8 cellular contexts compared by ENCODE assay signal in the genomic region with DNA sequence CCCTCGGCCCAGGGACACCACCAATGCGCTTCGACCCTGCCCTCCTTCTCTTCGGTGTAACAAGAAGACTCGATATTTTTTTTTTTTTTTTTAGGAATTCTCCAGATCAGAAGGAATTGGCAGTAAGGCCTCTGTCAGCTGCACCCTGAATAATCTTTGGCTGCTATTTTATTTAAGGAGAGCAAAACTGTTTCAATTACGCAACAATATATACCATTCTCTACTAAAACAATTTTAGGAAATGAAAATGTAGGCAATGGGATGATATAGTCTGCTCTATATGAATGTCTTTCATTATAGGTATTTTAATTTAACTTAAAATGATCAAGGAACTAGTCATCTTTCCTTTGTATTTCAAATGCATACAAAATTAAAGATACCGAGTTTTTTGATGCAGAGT. TPM values are rescaled to one million over a fixed set of nuclear protein-coding genes. Genes with fewer than 3 reads are reported as not detected.
DNase-seq lines count a peak whose midpoint lies in the region; ATAC-seq and TF ChIP-seq lines count a peak whose summit lies in the region.

No MANE protein-coding gene starts in this region.

- no peak for TF ChIP-seq EP300 in esophagus muscularis mucosa (IDR thresholded peaks at IDR 0.05)

- peak overlapping the region; percentile 81 for H3K4me3 Mint-ChIP-seq in CD8-positive, alpha-beta T cell
- H3K4me3 Mint-ChIP-seq in progenitor cell of endocrine pancreas (ENCODE audit: low read depth) = peak overlapping the region; percentile 72

- no peaks in the 10 kb centered on the region for H3K27me3 ChIP-seq in CD8-positive, alpha-beta T cell (ENCODE audit: insufficient read depth, low read length)
- H3K27me3 ChIP-seq in Panc1 (ENCODE audit: control insufficient read depth, insufficient read depth, low read length) = no peaks in the 10 kb centered on the region
- no peaks in the 10 kb centered on the region for H3K27me3 ChIP-seq in esophagus muscularis mucosa

- no peaks in the 10 kb centered on the region for H3K9me3 Mint-ChIP-seq in CD8-positive, alpha-beta T cell
- no peaks in the 10 kb centered on the region for H3K9me3 Mint-ChIP-seq in progenitor cell of endocrine pancreas (ENCODE audit: low read depth)

- no peak for DNase-seq in CD8-positive, alpha-beta T cell
- DNase-seq in Panc1 (ENCODE audit: low read depth, low spot score) = no peak
- DNase-seq in esophagus muscularis mucosa (ENCODE audit: extremely low spot score) = no peak
- no peak for DNase-seq in progenitor cell of endocrine pancreas (ENCODE audit: low spot score, unreplicated experiment)
- DNase-seq in NCI-H2081 (lab: John Stamatoyannopoulos, UW) = no peak
- no peak for DNase-seq in GM10248 (ENCODE audit: extremely low spot score)
- no peak for DNase-seq in erythroblast (lab: John Stamatoyannopoulos, UW)

- peaks cover 13% of the 10 kb centered on the region for H3K4me1 ChIP-seq in CD8-positive, alpha-beta T cell (ENCODE audit: insufficient read depth, low read length)
- H3K4me1 ChIP-seq in Panc1 (ENCODE audit: control insufficient read depth, insufficient read depth, low read length) = peaks cover 12% of the 10 kb centered on the region
- H3K4me1 ChIP-seq in esophagus muscularis mucosa = peaks cover 14 to 25% (median 18%) of the 10 kb centered on the region in 4 donors

- TF ChIP-seq CTCF in CD8-positive, alpha-beta T cell (IDR thresholded peaks at IDR 0.05) = no peak
- TF ChIP-seq CTCF in Panc1 (IDR thresholded peaks at IDR 0.05) (no peak), esophagus muscularis mucosa (IDR thresholded peaks at IDR 0.05) (no peak), progenitor cell of endocrine pancreas (IDR thresholded peaks at IDR 0.05; ENCODE audit: unreplicated experiment) (no peak), GM10248 (IDR thresholded peaks at IDR 0.05; ENCODE audit: control extremely low read depth, extremely low read depth, low read depth, missing control alignments) (no peak)

- intact Hi-C loops in CD8-positive, alpha-beta T cell (cut with DNase I, micrococcal nuclease) = loop anchor here (1.0 kb wide), 3 partner anchors 12 to 20 kb away; partner anchors contain the start of gene C20orf96 (in 1 of the 2)
- intact Hi-C loops in Panc1 (cut with micrococcal nuclease; ENCODE audit: unreplicated experiment) (no loop called here), esophagus muscularis mucosa (cut with DNase I) (no loop called here)

- no peaks in the 10 kb centered on the region for H3K36me3 Mint-ChIP-seq in CD8-positive, alpha-beta T cell
- H3K36me3 Mint-ChIP-seq in progenitor cell of endocrine pancreas (ENCODE audit: insufficient read depth) = no peaks in the 10 kb centered on the region

- TF ChIP-seq POLR2A in esophagus muscularis mucosa (IDR thresholded peaks at IDR 0.05; ENCODE audit: low read depth) = no peak
- no peak for TF ChIP-seq POLR2A in erythroblast (IDR thresholded peaks at IDR 0.05; ENCODE audit: low read length)

- no peak for ATAC-seq in CD8-positive, alpha-beta T cell
- ATAC-seq in Panc1 (no peak), HG02885 (IDR thresholded peaks at IDR 0.05; ENCODE audit: poor library complexity, unreplicated experiment) (no peak)

- no peak overlapping the region for H3K27ac Mint-ChIP-seq in CD8-positive, alpha-beta T cell
- H3K27ac Mint-ChIP-seq in progenitor cell of endocrine pancreas = peak overlapping the region; percentile 92

- no TSS peak for BruUV-seq in Panc1 (replicated peaks; lab: Mats Ljungman, UMichigan)

- H3K4me1 Mint-ChIP-seq in CD8-positive, alpha-beta T cell (ENCODE audit: low read depth) = peaks cover 18% of the 10 kb centered on the region
- peaks cover 5% of the 10 kb centered on the region for H3K4me1 Mint-ChIP-seq in progenitor cell of endocrine pancreas (ENCODE audit: low read depth)

- H3K27ac ChIP-seq in CD8-positive, alpha-beta T cell (ENCODE audit: low read depth, low read length) = no peak overlapping the region
- peak overlapping the region; percentile 57; the same call in 1 of the 2 replicates for H3K27ac ChIP-seq in Panc1 (ENCODE audit: low read length)
- H3K27ac ChIP-seq in esophagus muscularis mucosa (replicated peaks in 1 of 4) = peak overlapping the region; percentile 69 to 87 (median 83)

- H3K9me3 ChIP-seq in CD8-positive, alpha-beta T cell (ENCODE audit: low read length) = no peaks in the 10 kb centered on the region
- H3K9me3 ChIP-seq in Panc1 (ENCODE audit: control insufficient read depth, insufficient read depth, low read depth, low read length) (no peaks in the 10 kb centered on the region), esophagus muscularis mucosa (no peaks in the 10 kb centered on the region)

- POLR2A ChIA-PET in CD8-positive, alpha-beta T cell (lab: Charles Lee) = interaction anchor here (0.6 to 0.9 kb wide), 2 partner anchors 13 to 14 kb away, joined by 4 to 5 read pairs; partner anchors contain the start of gene SOX12
- POLR2A ChIA-PET in Panc1 (lab: Charles Lee) (interaction anchor here (0.7 kb wide), 1 partner anchor 13 kb away, joined by 7 read pairs; no protein-coding TSS in a partner anchor), GM10248 (lab: Yijun Ruan, JAX) (interaction anchor here (1.4 kb wide), 1 partner anchor 11 kb away, joined by 7 read pairs; no protein-coding TSS in a partner anchor)

- CTCF ChIA-PET in CD8-positive, alpha-beta T cell (lab: Charles Lee) = interaction anchor here (1.5 to 2.1 kb wide), 3 partner anchors 12 to 20 kb away, joined by 5 to 9 read pairs (median 8); partner anchors contain the start of gene SOX12
- CTCF ChIA-PET in Panc1 (lab: Charles Lee) (interaction anchor here (0.7 to 1.1 kb wide), 3 partner anchors 14 to 33 kb away, joined by 3 to 6 read pairs (median 4); no protein-coding TSS in a partner anchor), GM10248 (lab: Yijun Ruan, JAX) (interaction anchor here (0.7 to 3.9 kb wide), 5 partner anchors 10 to 20 kb away, joined by 3 to 11 read pairs (median 5); no protein-coding TSS in a partner anchor)

- peaks cover 2% of the 10 kb centered on the region for H3K27me3 Mint-ChIP-seq in CD8-positive, alpha-beta T cell (ENCODE audit: low read depth)
- H3K27me3 Mint-ChIP-seq in progenitor cell of endocrine pancreas = no peaks in the 10 kb centered on the region

- in situ Hi-C loops in Panc1 (cut with HindIII; ENCODE audit: low pct_unique_long_range_greater_than_20kb, low sequenced_read_pairs) = no loop called here

- WGBS in esophagus muscularis mucosa = 4% methylated on average over 7 of the region's 7 CpGs

- no peaks in the 10 kb centered on the region for H3K36me3 ChIP-seq in CD8-positive, alpha-beta T cell (ENCODE audit: insufficient read depth, low read length)
- H3K36me3 ChIP-seq in Panc1 (ENCODE audit: control insufficient read depth, insufficient read depth, low read length) = no peaks in the 10 kb centered on the region
- H3K36me3 ChIP-seq in esophagus muscularis mucosa = no peaks in the 10 kb centered on the region

- peak overlapping the region; percentile 59 for H3K4me3 ChIP-seq in CD8-positive, alpha-beta T cell (ENCODE audit: low read depth, low read length)
- H3K4me3 ChIP-seq in Panc1 (ENCODE audit: low read depth in 2 of 2, low read length in 2 of 2) = peak overlapping the region; percentile 39 to 65
- peak overlapping the region; percentile 49 to 68 (median 60) for H3K4me3 ChIP-seq in esophagus muscularis mucosa

RNA-seq across cellular contexts. Expression of gene ZCCHC3, which starts 13.3 kb away (rescaled TPM):
- 10 to 100 TPM; 21.8 to 22.0 TPM for total RNA-seq in CD8-positive, alpha-beta T cell
- total RNA-seq in Panc1 (2021; ENCODE audit: unreplicated experiment) (18.9 TPM), esophagus muscularis mucosa (10 to 100 TPM; 13.3 to 29.9 (median 19.7) TPM), progenitor cell of endocrine pancreas (30.5 and 31.2 TPM in 2 replicates)
- polyA plus RNA-seq in Panc1 (2012; ENCODE audit: insufficient read length) = 17.6 TPM

RNA-seq across cellular contexts. Expression of gene SOX12, which starts 14.7 kb away (rescaled TPM):
- 10 to 100 TPM; 10.3 to 11.1 TPM for total RNA-seq in CD8-positive, alpha-beta T cell
- total RNA-seq in Panc1 (2021; ENCODE audit: unreplicated experiment) (48.6 TPM), esophagus muscularis mucosa (10 to 100 TPM in 1 of 4 donors, 1 to 10 TPM in 3; 3.5 to 14.4 (median 7.2) TPM), progenitor cell of endocrine pancreas (54.8 and 59.0 TPM in 2 replicates)
- 52.3 TPM for polyA plus RNA-seq in Panc1 (2012; ENCODE audit: insufficient read length)

RNA-seq across cellular contexts. Expression of gene C20orf96, which starts 20.1 kb away (rescaled TPM):
- total RNA-seq in CD8-positive, alpha-beta T cell = 1 to 10 TPM; 1.9 to 2.6 TPM
- total RNA-seq in Panc1 (2021; ENCODE audit: unreplicated experiment) = 20.5 TPM
- polyA plus RNA-seq in Panc1 (2012; ENCODE audit: insufficient read length) = 22.6 TPM
- total RNA-seq in esophagus muscularis mucosa = 1 to 10 TPM; 1.7 to 2.6 (median 2.3) TPM
- 69.9 and 70.1 TPM in 2 replicates for total RNA-seq in progenitor cell of endocrine pancreas

RNA-seq across cellular contexts. Expression of gene NRSN2, which starts 36.3 kb away (rescaled TPM):
- 1 to 10 TPM; 1.3 to 1.4 TPM for total RNA-seq in CD8-positive, alpha-beta T cell
- total RNA-seq in Panc1 (2021; ENCODE audit: unreplicated experiment) (44.9 TPM), esophagus muscularis mucosa (10 to 100 TPM; 20.8 to 72.8 (median 48.9) TPM), progenitor cell of endocrine pancreas (28.9 and 33.0 TPM in 2 replicates)
- 74.8 TPM for polyA plus RNA-seq in Panc1 (2012; ENCODE audit: insufficient read length)

RNA-seq across cellular contexts. Expression of gene DEFB132, which starts 53.1 kb away (rescaled TPM):
- not detected for total RNA-seq in CD8-positive, alpha-beta T cell
- total RNA-seq in Panc1 (2021; ENCODE audit: unreplicated experiment) = 0.10 TPM
- 0.10 TPM for polyA plus RNA-seq in Panc1 (2012; ENCODE audit: insufficient read length)
- not detected for total RNA-seq in esophagus muscularis mucosa
- total RNA-seq in progenitor cell of endocrine pancreas = not detected in 2 replicates

Comparison
In these comparisons a context has a peak if more than half of its experiments do, and no peak if none do; other contexts are left out.
1. intact Hi-C loops: an anchor here in CD8-positive, alpha-beta T cell (1.0 kb wide); none called in Panc1 and esophagus muscularis mucosa.